ENCODE assay signal across 8 cellular contexts in genomic region chr1:169485427-169486280, GRCh38. TPM values are rescaled to one million over a fixed set of nuclear protein-coding genes. Genes with fewer than 3 reads are reported as not detected.
DNase-seq lines count a peak whose midpoint lies in the region; ATAC-seq, FAIRE-seq and TF ChIP-seq lines count a peak whose summit lies in the region.

A gene with protein sequence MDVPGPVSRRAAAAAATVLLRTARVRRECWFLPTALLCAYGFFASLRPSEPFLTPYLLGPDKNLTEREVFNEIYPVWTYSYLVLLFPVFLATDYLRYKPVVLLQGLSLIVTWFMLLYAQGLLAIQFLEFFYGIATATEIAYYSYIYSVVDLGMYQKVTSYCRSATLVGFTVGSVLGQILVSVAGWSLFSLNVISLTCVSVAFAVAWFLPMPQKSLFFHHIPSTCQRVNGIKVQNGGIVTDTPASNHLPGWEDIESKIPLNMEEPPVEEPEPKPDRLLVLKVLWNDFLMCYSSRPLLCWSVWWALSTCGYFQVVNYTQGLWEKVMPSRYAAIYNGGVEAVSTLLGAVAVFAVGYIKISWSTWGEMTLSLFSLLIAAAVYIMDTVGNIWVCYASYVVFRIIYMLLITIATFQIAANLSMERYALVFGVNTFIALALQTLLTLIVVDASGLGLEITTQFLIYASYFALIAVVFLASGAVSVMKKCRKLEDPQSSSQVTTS (minus strand): TSS chr1:169485944. CDS start chr1:169485766, 178 bp downstream.

- peak; percentile 99 for DNase-seq in NCI-H1694 treated with DMSO at 0.1 percent for 48 hours (lab: John Stamatoyannopoulos, UW)
- peak; percentile 81 to 98 (median 90) for DNase-seq in T-helper 2 cell
- DNase-seq in anterior cingulate cortex (lab: John Stamatoyannopoulos, UW), result peak; percentile 90 to 100 (median 99)
- peak; percentile 100 for DNase-seq in right atrium auricular region (ENCODE audit: low spot score)
- DNase-seq in psoas muscle, result peak; percentile 100
- peak; percentile 98 for DNase-seq in urothelium cell line (ENCODE audit: low spot score)

- TF ChIP-seq CTCF in right atrium auricular region (IDR thresholded peaks at IDR 0.05) (peak in 1 of 2 donors; percentile 48), psoas muscle (IDR thresholded peaks at IDR 0.05) (peak; percentile 15)

- FAIRE-seq in urothelium cell line (lab: Jason Lieb, UNC), result no peak

- H3K36me3 ChIP-seq in right atrium auricular region (no peaks in the 10 kb centered on the region), psoas muscle (ENCODE audit: insufficient read depth in 1 of 2, low read depth in 1 of 2) (peaks cover 0 to 5% of the 10 kb centered on the region in 2 donors)

- H3K27ac ChIP-seq in right atrium auricular region, result peak within 1 kb of the TSS; percentile 100
- peak within 1 kb of the TSS; percentile 99 for H3K27ac ChIP-seq in psoas muscle

- H3K27me3 ChIP-seq in right atrium auricular region, result no peaks in the 10 kb centered on the region
- no peaks in the 10 kb centered on the region for H3K27me3 ChIP-seq in psoas muscle (ENCODE audit: insufficient read depth in 3 of 3, low read length in 2 of 3)

- intact Hi-C loops in psoas muscle (cut with DNase I), result loop anchor here (10.0 kb wide), 3 partner anchors 121 to 871 kb away; partner anchors contain the start of genes BLZF1 (in 1 of the 2) and NME7 (in 1 of the 2)

- H3K9me3 ChIP-seq in right atrium auricular region (no peaks in the 10 kb centered on the region), psoas muscle (no peaks in the 10 kb centered on the region)

- H3K4me3 ChIP-seq in right atrium auricular region (peak within 1 kb of the TSS; percentile 83 to 91), psoas muscle (peak within 1 kb of the TSS; percentile 95)

- WGBS in psoas muscle, 3 donors, result 0 to 1% (median 0%) methylated on average over 67 to 86 of the region's 86 CpGs

- peak; percentile 98 for ATAC-seq in GM18498 (IDR thresholded peaks at IDR 0.05; ENCODE audit: unreplicated experiment)
- peak; percentile 98 for ATAC-seq in HG02938 (IDR thresholded peaks at IDR 0.05; ENCODE audit: unreplicated experiment)
- ATAC-seq in psoas muscle, result peak; percentile 79 to 91 (median 86)

- H3K4me1 ChIP-seq in right atrium auricular region (peaks cover 0 to 39% of the 10 kb centered on the region in 2 donors), psoas muscle (peaks cover 46% of the 10 kb centered on the region)

RNA-seq across cellular contexts. Expression of the gene that starts here (rescaled TPM):
- 10 to 100 TPM; 23.5 to 24.1 TPM for total RNA-seq in right atrium auricular region
- total RNA-seq in psoas muscle, result 100 to 1,000 TPM in 2 of 4 donors, 10 to 100 TPM in 2; 23.6 to 151 (median 83.3) TPM
- polyA plus RNA-seq in psoas muscle, result 100 to 1,000 TPM in 2 of 3 donors, 10 to 100 TPM in 1; 75.0 to 150 (median 139) TPM

Comparison
In these comparisons a context has a peak if more than half of its experiments do, and no peak if none do; other contexts are left out.
1. Peak in every context shown above with its lines: DNase-seq, ATAC-seq, H3K4me3 ChIP-seq and H3K27ac ChIP-seq.